24 cellular contexts compared by ENCODE assay signal in genomic region chr6:132960720-132961119, GRCh38.
DNase-seq lines count a peak whose midpoint lies in the region; ATAC-seq, FAIRE-seq and TF ChIP-seq lines count a peak whose summit lies in the region.
"Had no signal": no experiment of that assay in that cellular context is flagged by ENCODE, and none has a peak within 500 bp of the region (broad histone marks: within the 10 kb centered on the region; RNA-seq: fewer than 3 reads in every experiment).

No MANE protein-coding gene starts in this region.

- no peaks in the 10 kb centered on the region for H4K20me1 ChIP-seq in K562 (replicated peaks; ENCODE audit: control insufficient read depth, insufficient read depth, low read length)

- no peak overlapping the region for H2BK12ac ChIP-seq in neuronal stem cell (ENCODE audit: low read length)

- H3K4me1 ChIP-seq in K562 (replicated peaks in 1 of 2; ENCODE audit: control insufficient read depth in 2 of 2, insufficient read depth in 2 of 2, low read length in 2 of 2) (peaks cover 0 to 17% of the 10 kb centered on the region in 2 experiments; a peak in 3 of 5 replicates), neuronal stem cell (ENCODE audit: control insufficient read depth in 2 of 2, insufficient read depth in 1 of 2, low read depth in 1 of 2, low read length in 2 of 2) (peaks cover 0 to 10% of the 10 kb centered on the region in 2 donors)
- H3K4me1 ChIP-seq: uterus had no signal

- no peaks in the 10 kb centered on the region for H3K9me3 ChIP-seq in K562 (replicated peaks; ENCODE audit: control insufficient read depth, insufficient read depth, low read depth, low read length)
- H3K9me3 ChIP-seq in neuronal stem cell (replicated peaks in 1 of 2; ENCODE audit: control insufficient read depth in 2 of 2, insufficient read depth in 1 of 2, low read depth in 1 of 2, low read length in 2 of 2) = no peaks in the 10 kb centered on the region
- H3K9me3 ChIP-seq: breast epithelium, heart left ventricle, right atrium auricular region, uterus had no signal

- POLR2A ChIA-PET in K562 (lab: Yijun Ruan, JAX) = interaction anchor here (0.7 kb wide), 1 partner anchor 136 kb away, joined by 3 read pairs; no protein-coding TSS in a partner anchor

- no peak overlapping the region for H2BK120ac ChIP-seq in neuronal stem cell (ENCODE audit: low read depth, low read length)

- H3K23ac ChIP-seq in neuronal stem cell (ENCODE audit: low read depth, low read length, poor library complexity) = no peak overlapping the region

- H3K27me3 ChIP-seq in K562 (ENCODE audit: control insufficient read depth in 2 of 2, insufficient read depth in 2 of 2, low read length in 2 of 2) (no peaks in the 10 kb centered on the region; a peak in 1 of 5 replicates), neuronal stem cell (ENCODE audit: control insufficient read depth in 3 of 3, insufficient read depth in 3 of 3, low read depth in 1 of 3, low read length in 3 of 3) (no peaks in the 10 kb centered on the region)
- H3K27me3 ChIP-seq: breast epithelium, right atrium auricular region, uterus had no signal

- H4K8ac ChIP-seq in neuronal stem cell (ENCODE audit: low read depth, low read length) = no peak overlapping the region

- H3K4me2 ChIP-seq in K562 (ENCODE audit: insufficient read depth, low read length) (no peak overlapping the region), neuronal stem cell (ENCODE audit: insufficient read depth, low read length, poor library complexity, severe bottlenecking) (no peak overlapping the region)

- H3K27ac ChIP-seq in C4-2B = peak overlapping the region; percentile 64; the same call in 1 of the 2 replicates
- no peak overlapping the region for H3K27ac ChIP-seq in K562 (ENCODE audit: extremely low read depth, low read depth, low read length)
- no peak overlapping the region for H3K27ac ChIP-seq in neuronal stem cell (replicated peaks; ENCODE audit: low read length)
- H3K27ac ChIP-seq: heart left ventricle, HL-60, right atrium auricular region, uterus had no signal

- H3K18ac ChIP-seq in neuronal stem cell (ENCODE audit: low read length) = no peak overlapping the region

- no peaks in the 10 kb centered on the region for H3K36me3 ChIP-seq in K562 (ENCODE audit: control insufficient read depth, insufficient read depth, low read length)
- no peaks in the 10 kb centered on the region for H3K36me3 ChIP-seq in neuronal stem cell (replicated peaks in 1 of 2; ENCODE audit: control insufficient read depth in 2 of 2, insufficient read depth in 2 of 2, low read length in 2 of 2)
- H3K36me3 ChIP-seq: breast epithelium, heart left ventricle, right atrium auricular region, uterus had no signal

- no peak overlapping the region for H2AK5ac ChIP-seq in neuronal stem cell (ENCODE audit: low read depth, low read length)

- 1% methylated on average over 8 of the region's 8 CpGs for WGBS in K562 (ENCODE audit: insufficient coverage, low coverage, missing lambda C conversion rate)
- no CpG with 5 or more reads among the region's 8 CpGs for WGBS in neuronal stem cell (ENCODE audit: extremely low coverage in 2 of 2, insufficient read length in 2 of 2, insufficient replicate concordance in 1 of 2), 2 donors

- H2AFZ ChIP-seq in K562 (ENCODE audit: low read depth, low read length) = no peak overlapping the region
- H2AFZ ChIP-seq in neuronal stem cell (ENCODE audit: low read length) = no peak overlapping the region
- H2AFZ ChIP-seq: GM23338 had no signal

- intact Hi-C loops in K562 (cut with micrococcal nuclease) = loop anchor here (10.0 kb wide), 2 partner anchors 296 to 1134 kb away; no protein-coding TSS in a partner anchor

- H2BK5ac ChIP-seq in neuronal stem cell (ENCODE audit: low read length) = no peak overlapping the region

- H3K9me1 ChIP-seq in K562 (ENCODE audit: control insufficient read depth, insufficient read depth, low read length) = no peaks in the 10 kb centered on the region

- no peak overlapping the region for H3K4ac ChIP-seq in neuronal stem cell (ENCODE audit: low read length)

- H2BK15ac ChIP-seq in neuronal stem cell (ENCODE audit: low read length) = peak overlapping the region; percentile 69

- H3K79me2 ChIP-seq in K562 (ENCODE audit: control insufficient read depth, insufficient read depth, low read length) = no peaks in the 10 kb centered on the region

- DNase-seq in NCI-H2196 treated with DMSO at 0.1 percent for 48 hours (lab: John Stamatoyannopoulos, UW; ENCODE audit: unreplicated experiment) (peak; percentile 66), K562 (ENCODE audit: extremely low read depth in 1 of 4, low spot score in 3 of 4) (no peak), neuronal stem cell (ENCODE audit: low spot score) (no peak), NCI-H2171 (lab: John Stamatoyannopoulos, UW) (no peak), NCI-H526 treated with DMSO at 0.1 percent for 48 hours (lab: John Stamatoyannopoulos, UW) (no peak)
- DNase-seq: ACHN; activated CD4-positive, alpha-beta T cell treated with anti-CD3 and anti-CD28 coated beads, Interleukin-2, amount 10 ng/mL, durations not matched to agents 7 days and 5 days; activated naive CD8-positive, alpha-beta T cell treated with anti-CD3 and anti-CD28 coated beads, Interleukin-2, amount 50 U/mL, for 24 hours; DMS53; heart left ventricle; NCI-H1048; NCI-H2081; NCI-H510A; nucleus accumbens; substantia nigra; uterus had no signal

- H3K9ac ChIP-seq in K562 (ENCODE audit: insufficient read depth in 1 of 2, low read depth in 2 of 2, low read length in 2 of 2) (no peak overlapping the region), neuronal stem cell (ENCODE audit: low read depth, low read length, poor library complexity) (no peak overlapping the region)

- no peak for TF ChIP-seq RAD21 in K562 (CRISPR knock-in tag; conservative IDR thresholded peaks at IDR 0.05 in 1 of 2, IDR thresholded peaks at IDR 0.05 in 1 of 2)

- TF ChIP-seq CTCF in C4-2B (conservative IDR thresholded peaks at IDR 0.05) = no peak
- no peak for TF ChIP-seq CTCF in K562 (IDR thresholded peaks at IDR 0.05 in 2 of 3, conservative IDR thresholded peaks at IDR 0.05 in 1 of 3; ENCODE audit: insufficient read depth in 2 of 3, low read depth in 1 of 3, low read length in 3 of 3)

- no peak for TF ChIP-seq POLR2A in K562 (conservative IDR thresholded peaks at IDR 0.05)

- no TSS peak for BruUV-seq in K562 (replicated peaks; lab: Mats Ljungman, UMichigan)

- ATAC-seq in K562 (no peak), GM19328 (IDR thresholded peaks at IDR 0.05; ENCODE audit: unreplicated experiment) (no peak), GM19351 (IDR thresholded peaks at IDR 0.05; ENCODE audit: unreplicated experiment) (no peak)
- ATAC-seq: activated naive CD8-positive, alpha-beta T cell treated with anti-CD3 and anti-CD28 coated beads, Interleukin-2, amount 50 U/mL, for 24 hours had no signal

- H4K91ac ChIP-seq in neuronal stem cell (ENCODE audit: low read depth, low read length, poor library complexity) = no peak overlapping the region

- in situ Hi-C loops in K562 (cut with MboI) = loop anchor here (5.0 to 25.0 kb wide), 2 partner anchors 592 to 952 kb away; no protein-coding TSS in a partner anchor

- H3K14ac ChIP-seq in neuronal stem cell (ENCODE audit: low read length) = no peak overlapping the region

- CTCF ChIA-PET in K562 (lab: Yijun Ruan, JAX; ENCODE audit: low intra/inter-chr PET ratio) = no interaction called here

- H3K4me3 ChIP-seq in K562 = no peak overlapping the region
- no peak overlapping the region for H3K4me3 ChIP-seq in neuronal stem cell (ENCODE audit: low read length in 2 of 2)
- H3K4me3 ChIP-seq: breast epithelium, GM23338, heart left ventricle, right atrium auricular region, uterus had no signal

- peak; percentile 35 for FAIRE-seq in K562 (lab: Jason Lieb, UNC)
- FAIRE-seq: GM12891 had no signal

- TF ChIP-seq EP300 in K562 (IDR thresholded peaks at IDR 0.05; ENCODE audit: low read length) = peak; percentile 21; the same call in 1 of the 2 replicates

- H3K79me1 ChIP-seq in neuronal stem cell (ENCODE audit: low read depth, low read length) = no peaks in the 10 kb centered on the region

TF ChIP-seq in K562, 482 proteins besides CTCF, POLR2A, EP300 and RAD21:
- TF ChIP-seq ZNF444 (CRISPR knock-in tag; IDR thresholded peaks at IDR 0.05) (no peak), ZNF197 (CRISPR knock-in tag; IDR thresholded peaks at IDR 0.05; ENCODE audit: low read depth) (no peak), CSDE1 (IDR thresholded peaks at IDR 0.05) (no peak), HDGF (IDR thresholded peaks at IDR 0.05) (no peak), MLX (CRISPR knock-in tag; conservative IDR thresholded peaks at IDR 0.05) (no peak), SRSF3 (IDR thresholded peaks at IDR 0.05; ENCODE audit: insufficient read depth, low read length) (no peak), CTBP1 (IDR thresholded peaks at IDR 0.05; ENCODE audit: borderline replicate concordance) (peak; percentile 46; the same call in 1 of the 2 replicates), TEAD4 (IDR thresholded peaks at IDR 0.05; ENCODE audit: low read length) (peak; percentile 26; the same call in 1 of the 2 replicates), TEAD4 (CRISPR knock-in tag; IDR thresholded peaks at IDR 0.05; ENCODE audit: borderline replicate concordance) (no peak), SMARCE1 (IDR thresholded peaks at IDR 0.05) (peak; percentile 33; the same call in 1 of the 2 replicates)
